In the genomic region with DNA sequence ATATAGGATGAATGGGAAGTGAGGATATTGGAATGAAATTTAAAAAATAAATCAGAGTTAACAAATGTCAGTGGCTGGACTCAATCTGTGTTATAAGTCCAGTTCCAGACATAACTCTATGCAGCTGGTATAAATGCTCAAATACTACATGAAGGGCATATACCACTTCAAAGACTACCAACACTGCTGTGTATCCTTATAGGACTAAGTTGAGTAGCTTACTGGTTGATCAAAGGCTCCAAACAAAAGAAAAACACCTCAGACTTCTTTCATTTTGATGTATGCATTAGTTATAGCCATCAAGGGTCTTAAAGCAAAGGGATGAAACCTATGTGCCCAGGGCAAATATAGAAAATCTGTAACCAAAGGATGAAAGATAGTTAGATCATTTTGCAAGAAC, we compare ENCODE assay signal across 7 cellular contexts.
"Had no signal": no experiment of that assay in that cellular context is flagged by ENCODE, and none has a peak within 500 bp of the region (broad histone marks: within the 10 kb centered on the region; RNA-seq: fewer than 3 reads in every experiment).

No MANE protein-coding gene starts in this region.

- H3K4me3 Mint-ChIP-seq: GM23338, H9, IgD-negative memory B cell had no signal

- H3K27ac ChIP-seq: HL-60 had no signal

- DNase-seq: H9, HCEC 1CT had no signal

- H3K9me3 Mint-ChIP-seq: GM23338, H9, IgD-negative memory B cell had no signal

- H3K27me3 Mint-ChIP-seq: IgD-negative memory B cell had no signal

- H3K27ac Mint-ChIP-seq: GM23338, H9, IgD-negative memory B cell had no signal

- H3K4me1 Mint-ChIP-seq: GM23338, H9 had no signal

- ATAC-seq: GM23338, HepG2, K562 had no signal

- H3K4me3 ChIP-seq: GM23338, K562 had no signal
